ENCODE assay signal across 25 cellular contexts in the genomic region with DNA sequence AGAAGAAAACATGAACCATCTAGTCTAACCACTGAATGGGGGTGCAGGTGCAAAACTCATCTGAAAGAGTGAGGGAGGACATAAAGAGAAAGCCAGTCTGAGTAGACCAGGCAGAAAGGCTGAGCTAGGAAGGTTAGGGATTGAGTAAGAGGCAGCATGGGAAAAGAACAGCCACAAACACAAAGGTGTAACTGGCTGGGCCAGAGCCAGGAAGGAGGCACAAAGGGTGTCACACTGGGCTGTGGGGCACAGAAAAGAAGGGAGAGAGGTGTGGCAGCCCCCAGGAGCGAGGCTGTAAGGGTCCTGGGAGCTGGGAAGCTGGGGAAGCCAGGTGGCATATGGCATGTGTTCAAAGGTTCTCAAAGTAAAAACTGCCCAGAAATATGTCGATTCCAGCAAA. TPM values are rescaled to one million over a fixed set of nuclear protein-coding genes. Genes with fewer than 3 reads are reported as not detected.
A peak's percentile ranks its signal among the peaks of the same experiment; 100 is the strongest.
DNase-seq lines count a peak whose midpoint lies in the region; ATAC-seq and TF ChIP-seq lines count a peak whose summit lies in the region.
"Had no signal": no experiment of that assay in that cellular context is flagged by ENCODE, and none has a peak within 500 bp of the region (broad histone marks: within the 10 kb centered on the region; RNA-seq: fewer than 3 reads in every experiment).

No MANE protein-coding gene starts in this region.

- H3K27me3 ChIP-seq in BLaER1: no peaks in the 10 kb centered on the region
- no peaks in the 10 kb centered on the region for H3K27me3 ChIP-seq in endodermal cell (ENCODE audit: control insufficient read depth, insufficient read depth, low read length, poor library complexity, severe bottlenecking)
- H3K27me3 ChIP-seq: Peyer's patch, SJCRH30 had no signal

- no peak overlapping the region for H3K4me3 ChIP-seq in BLaER1
- no peak overlapping the region for H3K4me3 ChIP-seq in endodermal cell (ENCODE audit: low read length)
- H3K4me3 ChIP-seq: Peyer's patch, SJCRH30 had no signal

- H3K4me3 Mint-ChIP-seq in endodermal cell: no peak overlapping the region
- H3K4me3 Mint-ChIP-seq: CD8-positive, alpha-beta T cell; T-cell had no signal

- no peaks in the 10 kb centered on the region for H4K20me1 ChIP-seq in BLaER1

- H3K36me3 ChIP-seq in BLaER1: no peaks in the 10 kb centered on the region
- no peaks in the 10 kb centered on the region for H3K36me3 ChIP-seq in endodermal cell (ENCODE audit: control insufficient read depth, insufficient read depth, low read length)
- H3K36me3 ChIP-seq: Peyer's patch, SJCRH30 had no signal

- no peaks in the 10 kb centered on the region for H3K9me3 Mint-ChIP-seq in endodermal cell
- H3K9me3 Mint-ChIP-seq: CD8-positive, alpha-beta T cell; T-cell had no signal

- no peak for TF ChIP-seq CTCF in endodermal cell (conservative IDR thresholded peaks at IDR 0.05)

- H3K27me3 Mint-ChIP-seq in endodermal cell (ENCODE audit: insufficient read depth): no peaks in the 10 kb centered on the region

- H3K9me3 ChIP-seq in BLaER1 (no peaks in the 10 kb centered on the region), endodermal cell (ENCODE audit: control insufficient read depth, low read length) (no peaks in the 10 kb centered on the region)
- H3K9me3 ChIP-seq: Peyer's patch, SJCRH30 had no signal

- H3K36me3 Mint-ChIP-seq in endodermal cell (ENCODE audit: low read depth): no peaks in the 10 kb centered on the region
- H3K36me3 Mint-ChIP-seq: CD8-positive, alpha-beta T cell; T-cell had no signal

- peaks cover 8% of the 10 kb centered on the region for H3K4me1 ChIP-seq in BLaER1
- H3K4me1 ChIP-seq in endodermal cell (ENCODE audit: control insufficient read depth, insufficient read depth, low read length): peaks cover 9% of the 10 kb centered on the region
- H3K4me1 ChIP-seq: Peyer's patch had no signal

- H3K9ac ChIP-seq in BLaER1: no peak overlapping the region
- H3K9ac ChIP-seq in endodermal cell (ENCODE audit: extremely low read depth, low read length, poor library complexity, severe bottlenecking): no peak overlapping the region

- H3K27ac Mint-ChIP-seq in endodermal cell: no peak overlapping the region
- H3K27ac Mint-ChIP-seq: CD8-positive, alpha-beta T cell; T-cell had no signal

- H3K4me1 Mint-ChIP-seq in endodermal cell: peaks cover 18% of the 10 kb centered on the region

- peak; percentile 67 for DNase-seq in DMS 273 (lab: John Stamatoyannopoulos, UW; ENCODE audit: unreplicated experiment)
- no peak for DNase-seq in DMS 273 treated with DMSO at 0.1 percent for 48 hours (lab: John Stamatoyannopoulos, UW)
- DNase-seq in NCI-H69 (lab: John Stamatoyannopoulos, UW): peak; percentile 26
- peak; percentile 39 for DNase-seq in endodermal cell
- DNase-seq in NCI-H1048 (lab: John Stamatoyannopoulos, UW): no peak
- no peak for DNase-seq in DMS79 treated with DMSO at 0.1 percent for 48 hours (lab: John Stamatoyannopoulos, UW)
- DNase-seq: ACHN; C1 segment of cervical spinal cord; CD8-positive, alpha-beta T cell; DMS79; GOT3; KG1; NCI-H1092 treated with DMSO at 0.1 percent for 48 hours; NCI-H1436 treated with DMSO at 0.1 percent for 48 hours; NCI-H1930; NCI-H226; NCI-H526 treated with DMSO at 0.1 percent for 48 hours; NK-92 treated with Interleukin-12 subunit alpha and Interleukin-12 subunit beta, amount 100 ng/mL, for 24 hours; Peyer's patch; SJCRH30; T-cell had no signal

- H3K4me2 ChIP-seq in BLaER1: 0 out of 2 replicates have a peak overlapping the region, but pooled peaks have one; percentile 29

- no peak for ATAC-seq in HG03139 (IDR thresholded peaks at IDR 0.05; ENCODE audit: unreplicated experiment)
- ATAC-seq: CD8-positive, alpha-beta T cell; T-cell had no signal

- H3K27ac ChIP-seq in BLaER1 (no peak overlapping the region), endodermal cell (ENCODE audit: low read depth, low read length) (no peak overlapping the region)
- H3K27ac ChIP-seq: 22Rv1, Peyer's patch, SJCRH30 had no signal

- WGBS in endodermal cell (ENCODE audit: insufficient coverage in 1 of 2, insufficient read length in 1 of 2), 2 experiments: 92 to 100% methylated on average over 1 to 2 of the region's 2 CpGs

RNA-seq across cellular contexts. Expression of a gene that starts 18.7 kb away (rescaled TPM):
- total RNA-seq in endodermal cell: 1 to 10 TPM; 3.9 to 6.0 TPM
- polyA plus RNA-seq in endodermal cell (2013, experiment 1 of 2): 3.3 TPM
- 2.7 TPM for polyA plus RNA-seq in endodermal cell (2013, experiment 2 of 2)
- total RNA-seq: OCI-LY7 had no signal

Comparison
In these comparisons a context has a peak if more than half of its experiments do, and no peak if none do; other contexts are left out.
1. DNase-seq: peak in DMS 273 (single experiment), NCI-H69 (single experiment) and endodermal cell (single experiment); none in DMS 273 treated with DMSO at 0.1 percent for 48 hours (single experiment), NCI-H1048 (single experiment) and DMS79 treated with DMSO at 0.1 percent for 48 hours (single experiment).